In the genomic region with DNA sequence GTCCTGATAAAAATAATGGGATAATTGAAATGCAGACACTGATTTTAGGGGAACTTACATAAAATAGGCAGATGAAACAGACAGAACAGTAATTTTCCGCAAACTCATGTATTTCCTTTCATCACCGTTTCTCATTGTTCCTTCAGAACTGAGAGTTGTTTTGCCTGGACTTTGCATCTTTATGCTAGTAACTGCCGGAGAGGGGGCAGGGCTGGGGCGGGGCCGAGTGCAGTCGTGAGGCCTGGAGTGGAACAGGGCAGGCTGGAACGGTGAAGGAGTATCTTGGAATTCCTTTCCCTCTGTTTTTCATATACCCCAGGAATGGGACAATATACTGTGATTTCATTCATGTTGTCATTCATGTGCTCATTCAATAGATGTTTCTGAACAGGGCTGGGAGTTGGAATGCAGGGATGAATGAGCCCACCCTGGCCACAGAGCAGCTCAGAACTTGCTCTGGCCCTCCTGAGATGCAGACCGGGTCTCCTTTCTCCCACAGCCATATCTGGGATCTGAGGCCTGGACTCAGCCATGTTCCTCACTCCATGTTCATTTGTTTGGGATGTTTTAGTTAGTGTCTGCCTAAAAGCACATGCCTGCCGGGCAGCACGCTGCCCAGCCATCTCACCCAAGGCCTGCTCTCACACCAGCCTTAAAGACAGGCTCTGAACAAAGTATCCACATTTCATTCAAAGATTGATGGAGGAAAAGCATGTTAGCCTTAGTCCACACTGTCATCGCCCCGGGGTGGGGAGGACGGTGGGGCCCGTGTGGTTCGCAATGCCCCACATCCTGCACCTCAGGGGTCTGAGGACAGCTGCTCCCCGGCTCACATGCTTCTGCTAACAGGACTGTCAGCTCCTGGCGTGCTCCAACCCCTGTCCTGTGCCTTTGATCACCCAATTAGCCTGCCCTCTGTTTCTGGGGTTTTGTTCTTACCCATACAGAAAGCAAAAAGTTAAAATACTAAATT, we compare ENCODE assay signal across 25 cellular contexts.
DNase-seq lines count a peak whose midpoint lies in the region; ATAC-seq and TF ChIP-seq lines count a peak whose summit lies in the region.
"Had no signal": no experiment of that assay in that cellular context is flagged by ENCODE, and none has a peak within 500 bp of the region (broad histone marks: within the 10 kb centered on the region; RNA-seq: fewer than 3 reads in every experiment).

No MANE protein-coding gene starts in this region.

- intact Hi-C loops in esophagus muscularis mucosa (cut with DNase I) = no loop called here

- peak overlapping the region; percentile 32 for H3K9ac ChIP-seq in NT2/D1 (ENCODE audit: insufficient read length, low read depth)

- DNase-seq in NT2/D1 (ENCODE audit: low read depth, low spot score) (peak; percentile 18), glutamatergic neuron (peak; percentile 47), substantia nigra (lab: John Stamatoyannopoulos, UW) (peak in 2 of 49 donors; percentile 4 to 10), NCI-H2029 (lab: John Stamatoyannopoulos, UW) (no peak), NCI-H82 treated with DMSO at 0.1 percent for 48 hours (lab: John Stamatoyannopoulos, UW; ENCODE audit: unreplicated experiment) (no peak), esophagus muscularis mucosa (ENCODE audit: extremely low spot score) (no peak)
- DNase-seq in effector memory CD8-positive, alpha-beta T cell = no peak
- DNase-seq: activated CD4-positive, alpha-beta T cell treated with anti-CD3 and anti-CD28 coated beads for 4 hours; activated naive CD4-positive, alpha-beta T cell treated with anti-CD3 and anti-CD28 coated beads, Interleukin-2, amount 10 ng/mL, durations not matched to agents 7 days and 5 days; activated T-cell treated with anti-CD3 and anti-CD28 coated beads, Interleukin-2, amount 50 U/mL, for 48 hours; amniotic stem cell; CD4-positive, alpha-beta memory T cell; DMS153; HFFc6; KBM-7; mesenchymal stem cell; MM.1S; NCI-H1436; NCI-H510A treated with DMSO at 0.1 percent for 48 hours; stimulated activated CD8-positive, alpha-beta memory T cell treated with anti-CD3 and anti-CD28 coated beads, Interleukin-4, amount 100 ng/mL, for 48 hours; T-helper 17 cell; trophoblast cell had no signal

- H3K27me3 Mint-ChIP-seq in glutamatergic neuron (ENCODE audit: unreplicated experiment) = peaks cover 18% of the 10 kb centered on the region
- peaks cover 12 to 41% of the 10 kb centered on the region in 2 donors for H3K27me3 Mint-ChIP-seq in effector memory CD8-positive, alpha-beta T cell

- 72 to 85% methylated on average over 14 to 17 of the region's 17 CpGs for WGBS in mesodermal cell (ENCODE audit: insufficient coverage in 2 of 2), 2 experiments
- 73% methylated on average over 17 of the region's 17 CpGs for WGBS in esophagus muscularis mucosa

- no peak for ATAC-seq in effector memory CD8-positive, alpha-beta T cell (replicated peaks)
- ATAC-seq: naive thymus-derived CD8-positive, alpha-beta T cell; T-helper 17 cell had no signal

- H3K36me3 Mint-ChIP-seq in glutamatergic neuron (ENCODE audit: unreplicated experiment) = peaks cover 8% of the 10 kb centered on the region
- H3K36me3 Mint-ChIP-seq in effector memory CD8-positive, alpha-beta T cell (ENCODE audit: insufficient read depth) = no peaks in the 10 kb centered on the region
- H3K36me3 Mint-ChIP-seq: activated naive CD4-positive, alpha-beta T cell treated with anti-CD3 and anti-CD28 coated beads, Interleukin-2, amount 10 ng/mL, durations not matched to agents 7 days and 5 days; CD4-positive, alpha-beta memory T cell; naive thymus-derived CD8-positive, alpha-beta T cell had no signal

- H3K27ac Mint-ChIP-seq in glutamatergic neuron (ENCODE audit: unreplicated experiment) = peak overlapping the region; percentile 91
- no peak overlapping the region for H3K27ac Mint-ChIP-seq in effector memory CD8-positive, alpha-beta T cell
- H3K27ac Mint-ChIP-seq: activated naive CD4-positive, alpha-beta T cell treated with anti-CD3 and anti-CD28 coated beads, Interleukin-2, amount 10 ng/mL, durations not matched to agents 7 days and 5 days; CD4-positive, alpha-beta memory T cell; HFFc6; naive thymus-derived CD8-positive, alpha-beta T cell; T-helper 17 cell had no signal

- no peak for TF ChIP-seq CTCF in glutamatergic neuron (IDR thresholded peaks at IDR 0.05; ENCODE audit: partially characterized antibody, unreplicated experiment)
- TF ChIP-seq CTCF in esophagus muscularis mucosa (IDR thresholded peaks at IDR 0.05) = no peak

- no peak for TF ChIP-seq POLR2A in esophagus muscularis mucosa (IDR thresholded peaks at IDR 0.05; ENCODE audit: low read depth)

- H3K4me3 ChIP-seq in NT2/D1 (ENCODE audit: insufficient read length, low read depth) = no peak overlapping the region
- no peak overlapping the region for H3K4me3 ChIP-seq in mesodermal cell (ENCODE audit: extremely low read depth, insufficient read depth, low read length, poor library complexity, severe bottlenecking)
- H3K4me3 ChIP-seq in esophagus muscularis mucosa = no peak overlapping the region
- H3K4me3 ChIP-seq: SJSA1 had no signal

- no peaks in the 10 kb centered on the region for H3K27me3 ChIP-seq in NT2/D1 (ENCODE audit: insufficient read depth, insufficient read length)
- peaks cover 0 to 56% (median 0%) of the 10 kb centered on the region in 4 donors for H3K27me3 ChIP-seq in esophagus muscularis mucosa

- H3K9me3 ChIP-seq in NT2/D1 (ENCODE audit: insufficient read depth, low read length) (peaks cover 11% of the 10 kb centered on the region), mesodermal cell (ENCODE audit: control insufficient read depth, low read length) (no peaks in the 10 kb centered on the region), esophagus muscularis mucosa (peaks cover 0 to 12% (median 6%) of the 10 kb centered on the region in 4 donors)

- H3K36me3 ChIP-seq in NT2/D1 (ENCODE audit: insufficient read depth, insufficient read length, low read length) (no peaks in the 10 kb centered on the region), mesodermal cell (ENCODE audit: control insufficient read depth, insufficient read depth, low read length) (no peaks in the 10 kb centered on the region), esophagus muscularis mucosa (no peaks in the 10 kb centered on the region)
- H3K36me3 ChIP-seq: SJSA1 had no signal

- no peak for TF ChIP-seq EP300 in esophagus muscularis mucosa (IDR thresholded peaks at IDR 0.05)

- H3K4me1 ChIP-seq in NT2/D1 (ENCODE audit: insufficient read depth, insufficient read length) (peaks cover 9% of the 10 kb centered on the region), mesodermal cell (ENCODE audit: control insufficient read depth, insufficient read depth, low read length, poor library complexity, severe bottlenecking) (peaks cover 8% of the 10 kb centered on the region), esophagus muscularis mucosa (no peaks in the 10 kb centered on the region)
- H3K4me1 ChIP-seq: SJSA1 had no signal

- H3K4me3 Mint-ChIP-seq in glutamatergic neuron (ENCODE audit: unreplicated experiment) = peak overlapping the region; percentile 47
- no peak overlapping the region for H3K4me3 Mint-ChIP-seq in effector memory CD8-positive, alpha-beta T cell
- H3K4me3 Mint-ChIP-seq: activated naive CD4-positive, alpha-beta T cell treated with anti-CD3 and anti-CD28 coated beads, Interleukin-2, amount 10 ng/mL, durations not matched to agents 7 days and 5 days; CD4-positive, alpha-beta memory T cell; HFFc6; naive thymus-derived CD8-positive, alpha-beta T cell; T-helper 17 cell had no signal

- H3K27ac ChIP-seq in mesodermal cell (ENCODE audit: low read depth, low read length, severe bottlenecking) (peak overlapping the region; percentile 29), substantia nigra (ENCODE audit: low read depth, low read length, poor library complexity, severe bottlenecking) (peak overlapping the region; percentile 10), esophagus muscularis mucosa (replicated peaks in 1 of 4) (no peak overlapping the region)
- H3K27ac ChIP-seq: SJSA1 had no signal

- peaks cover 20% of the 10 kb centered on the region for H3K9me3 Mint-ChIP-seq in glutamatergic neuron (ENCODE audit: unreplicated experiment)
- H3K9me3 Mint-ChIP-seq in effector memory CD8-positive, alpha-beta T cell = no peaks in the 10 kb centered on the region
- H3K9me3 Mint-ChIP-seq: activated naive CD4-positive, alpha-beta T cell treated with anti-CD3 and anti-CD28 coated beads, Interleukin-2, amount 10 ng/mL, durations not matched to agents 7 days and 5 days had no signal

- H3K4me1 Mint-ChIP-seq in glutamatergic neuron (ENCODE audit: low read depth, unreplicated experiment) = peaks cover 35% of the 10 kb centered on the region
- no peaks in the 10 kb centered on the region for H3K4me1 Mint-ChIP-seq in effector memory CD8-positive, alpha-beta T cell (ENCODE audit: low read depth in 2 of 2)
- H3K4me1 Mint-ChIP-seq: activated naive CD4-positive, alpha-beta T cell treated with anti-CD3 and anti-CD28 coated beads, Interleukin-2, amount 10 ng/mL, durations not matched to agents 7 days and 5 days had no signal

Comparison
In these comparisons a context has a peak if more than half of its experiments do, and no peak if none do; other contexts are left out.
1. DNase-seq: peak in NT2/D1 (single experiment) and glutamatergic neuron (single experiment); none in effector memory CD8-positive, alpha-beta T cell (0 of 3), NCI-H2029 (single experiment), NCI-H82 treated with DMSO at 0.1 percent for 48 hours (single experiment) and esophagus muscularis mucosa (single experiment).
2. H3K27ac ChIP-seq: peak in mesodermal cell (single experiment) and substantia nigra (single experiment); none in esophagus muscularis mucosa (0 of 4).